Comparison of ENCODE assay signal across 10 cellular contexts in genomic region chr2:165902929-165903328, GRCh38. TPM values are rescaled to one million over a fixed set of nuclear protein-coding genes. Genes with fewer than 3 reads are reported as not detected.
A peak's percentile ranks its signal among the peaks of the same experiment; 100 is the strongest.
DNase-seq lines count a peak whose midpoint lies in the region; ATAC-seq and TF ChIP-seq lines count a peak whose summit lies in the region.
"Had no signal": no experiment of that assay in that cellular context is flagged by ENCODE, and none has a peak within 500 bp of the region (broad histone marks: within the 10 kb centered on the region; RNA-seq: fewer than 3 reads in every experiment).

No MANE protein-coding gene starts in this region.

- H3K9me3 Mint-ChIP-seq in activated T-cell treated with anti-CD3 and anti-CD28 coated beads, Interleukin-2, amount 50 U/mL, for 24 hours: no peaks in the 10 kb centered on the region

- no peak overlapping the region for H3K27ac Mint-ChIP-seq in activated T-cell treated with anti-CD3 and anti-CD28 coated beads, Interleukin-2, amount 50 U/mL, for 24 hours

- H3K4me3 Mint-ChIP-seq in activated T-cell treated with anti-CD3 and anti-CD28 coated beads, Interleukin-2, amount 50 U/mL, for 24 hours: no peak overlapping the region

- H3K4me3 ChIP-seq in epithelial cell of proximal tubule (ENCODE audit: low read depth, low read length): no peak overlapping the region

- peaks cover 80% of the 10 kb centered on the region for H3K36me3 Mint-ChIP-seq in activated T-cell treated with anti-CD3 and anti-CD28 coated beads, Interleukin-2, amount 50 U/mL, for 24 hours (ENCODE audit: low read depth)

- DNase-seq in A172 (ENCODE audit: low spot score): peak; percentile 19
- peak; percentile 21 for DNase-seq in MV-4-11 (lab: John Stamatoyannopoulos, UW)
- DNase-seq in epithelial cell of proximal tubule (ENCODE audit: low read depth): no peak
- no peak for DNase-seq in hippocampal formation (lab: John Stamatoyannopoulos, UW)
- DNase-seq in activated T-cell treated with anti-CD3 and anti-CD28 coated beads, Interleukin-2, amount 50 U/mL, for 24 hours: no peak
- DNase-seq: cerebellar nuclear complex, NCI-H774 had no signal

- H3K4me1 Mint-ChIP-seq in activated T-cell treated with anti-CD3 and anti-CD28 coated beads, Interleukin-2, amount 50 U/mL, for 24 hours (ENCODE audit: low read depth): peaks cover 10% of the 10 kb centered on the region

- TF ChIP-seq CTCF in epithelial cell of proximal tubule (conservative IDR thresholded peaks at IDR 0.05; ENCODE audit: low read depth, low read length): peak; percentile 19

- H3K27me3 Mint-ChIP-seq in activated T-cell treated with anti-CD3 and anti-CD28 coated beads, Interleukin-2, amount 50 U/mL, for 24 hours: no peaks in the 10 kb centered on the region

- peak; percentile 60 for ATAC-seq in GM18511 (IDR thresholded peaks at IDR 0.05; ENCODE audit: unreplicated experiment)
- no peak for ATAC-seq in HG02623 (IDR thresholded peaks at IDR 0.05; ENCODE audit: unreplicated experiment)
- no peak for ATAC-seq in HG03095 (IDR thresholded peaks at IDR 0.05; ENCODE audit: unreplicated experiment)

RNA-seq across cellular contexts. Expression of gene TTC21B, which starts 50.6 kb away (rescaled TPM):
- 20.2 and 24.2 TPM in 2 replicates for total RNA-seq in A172 (2014; rRNA removed; shearing (Covaris generic))
- 8.3 and 9.1 TPM in 2 replicates for total RNA-seq in epithelial cell of proximal tubule

Comparison
In these comparisons a context has a peak if more than half of its experiments do, and no peak if none do; other contexts are left out.
1. DNase-seq: peak in A172 (single experiment) and MV-4-11 (single experiment); none in epithelial cell of proximal tubule (single experiment), hippocampal formation (0 of 2) and activated T-cell treated with anti-CD3 and anti-CD28 coated beads, Interleukin-2, amount 50 U/mL, for 24 hours (single experiment).